1 cellular context compared by ENCODE assay signal in the genomic region with DNA sequence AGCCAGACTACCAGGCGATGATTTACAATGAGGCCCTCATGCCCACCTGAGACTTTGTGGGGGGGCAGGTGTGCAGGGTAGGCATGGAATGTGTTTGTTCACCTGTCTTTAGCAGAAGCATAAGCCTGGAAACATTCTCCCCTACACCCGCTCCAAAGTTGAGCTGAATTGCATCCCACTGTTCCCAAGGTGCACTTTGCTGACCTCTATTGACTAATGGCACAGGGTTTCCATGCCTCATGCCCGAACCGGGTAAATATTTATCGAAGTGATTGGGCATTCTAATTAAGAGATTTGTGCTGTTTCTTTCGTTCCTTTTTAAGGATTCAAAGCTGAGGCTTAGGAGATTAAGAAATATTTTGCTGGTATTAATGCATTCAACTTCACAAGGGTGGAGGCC.
TF ChIP-seq lines count a peak whose summit lies in the region.

No MANE protein-coding gene starts in this region.

TF ChIP-seq in H1, 55 proteins besides CTCF, POLR2A, EP300 and RAD21:
- TF ChIP-seq, protein P1, sequence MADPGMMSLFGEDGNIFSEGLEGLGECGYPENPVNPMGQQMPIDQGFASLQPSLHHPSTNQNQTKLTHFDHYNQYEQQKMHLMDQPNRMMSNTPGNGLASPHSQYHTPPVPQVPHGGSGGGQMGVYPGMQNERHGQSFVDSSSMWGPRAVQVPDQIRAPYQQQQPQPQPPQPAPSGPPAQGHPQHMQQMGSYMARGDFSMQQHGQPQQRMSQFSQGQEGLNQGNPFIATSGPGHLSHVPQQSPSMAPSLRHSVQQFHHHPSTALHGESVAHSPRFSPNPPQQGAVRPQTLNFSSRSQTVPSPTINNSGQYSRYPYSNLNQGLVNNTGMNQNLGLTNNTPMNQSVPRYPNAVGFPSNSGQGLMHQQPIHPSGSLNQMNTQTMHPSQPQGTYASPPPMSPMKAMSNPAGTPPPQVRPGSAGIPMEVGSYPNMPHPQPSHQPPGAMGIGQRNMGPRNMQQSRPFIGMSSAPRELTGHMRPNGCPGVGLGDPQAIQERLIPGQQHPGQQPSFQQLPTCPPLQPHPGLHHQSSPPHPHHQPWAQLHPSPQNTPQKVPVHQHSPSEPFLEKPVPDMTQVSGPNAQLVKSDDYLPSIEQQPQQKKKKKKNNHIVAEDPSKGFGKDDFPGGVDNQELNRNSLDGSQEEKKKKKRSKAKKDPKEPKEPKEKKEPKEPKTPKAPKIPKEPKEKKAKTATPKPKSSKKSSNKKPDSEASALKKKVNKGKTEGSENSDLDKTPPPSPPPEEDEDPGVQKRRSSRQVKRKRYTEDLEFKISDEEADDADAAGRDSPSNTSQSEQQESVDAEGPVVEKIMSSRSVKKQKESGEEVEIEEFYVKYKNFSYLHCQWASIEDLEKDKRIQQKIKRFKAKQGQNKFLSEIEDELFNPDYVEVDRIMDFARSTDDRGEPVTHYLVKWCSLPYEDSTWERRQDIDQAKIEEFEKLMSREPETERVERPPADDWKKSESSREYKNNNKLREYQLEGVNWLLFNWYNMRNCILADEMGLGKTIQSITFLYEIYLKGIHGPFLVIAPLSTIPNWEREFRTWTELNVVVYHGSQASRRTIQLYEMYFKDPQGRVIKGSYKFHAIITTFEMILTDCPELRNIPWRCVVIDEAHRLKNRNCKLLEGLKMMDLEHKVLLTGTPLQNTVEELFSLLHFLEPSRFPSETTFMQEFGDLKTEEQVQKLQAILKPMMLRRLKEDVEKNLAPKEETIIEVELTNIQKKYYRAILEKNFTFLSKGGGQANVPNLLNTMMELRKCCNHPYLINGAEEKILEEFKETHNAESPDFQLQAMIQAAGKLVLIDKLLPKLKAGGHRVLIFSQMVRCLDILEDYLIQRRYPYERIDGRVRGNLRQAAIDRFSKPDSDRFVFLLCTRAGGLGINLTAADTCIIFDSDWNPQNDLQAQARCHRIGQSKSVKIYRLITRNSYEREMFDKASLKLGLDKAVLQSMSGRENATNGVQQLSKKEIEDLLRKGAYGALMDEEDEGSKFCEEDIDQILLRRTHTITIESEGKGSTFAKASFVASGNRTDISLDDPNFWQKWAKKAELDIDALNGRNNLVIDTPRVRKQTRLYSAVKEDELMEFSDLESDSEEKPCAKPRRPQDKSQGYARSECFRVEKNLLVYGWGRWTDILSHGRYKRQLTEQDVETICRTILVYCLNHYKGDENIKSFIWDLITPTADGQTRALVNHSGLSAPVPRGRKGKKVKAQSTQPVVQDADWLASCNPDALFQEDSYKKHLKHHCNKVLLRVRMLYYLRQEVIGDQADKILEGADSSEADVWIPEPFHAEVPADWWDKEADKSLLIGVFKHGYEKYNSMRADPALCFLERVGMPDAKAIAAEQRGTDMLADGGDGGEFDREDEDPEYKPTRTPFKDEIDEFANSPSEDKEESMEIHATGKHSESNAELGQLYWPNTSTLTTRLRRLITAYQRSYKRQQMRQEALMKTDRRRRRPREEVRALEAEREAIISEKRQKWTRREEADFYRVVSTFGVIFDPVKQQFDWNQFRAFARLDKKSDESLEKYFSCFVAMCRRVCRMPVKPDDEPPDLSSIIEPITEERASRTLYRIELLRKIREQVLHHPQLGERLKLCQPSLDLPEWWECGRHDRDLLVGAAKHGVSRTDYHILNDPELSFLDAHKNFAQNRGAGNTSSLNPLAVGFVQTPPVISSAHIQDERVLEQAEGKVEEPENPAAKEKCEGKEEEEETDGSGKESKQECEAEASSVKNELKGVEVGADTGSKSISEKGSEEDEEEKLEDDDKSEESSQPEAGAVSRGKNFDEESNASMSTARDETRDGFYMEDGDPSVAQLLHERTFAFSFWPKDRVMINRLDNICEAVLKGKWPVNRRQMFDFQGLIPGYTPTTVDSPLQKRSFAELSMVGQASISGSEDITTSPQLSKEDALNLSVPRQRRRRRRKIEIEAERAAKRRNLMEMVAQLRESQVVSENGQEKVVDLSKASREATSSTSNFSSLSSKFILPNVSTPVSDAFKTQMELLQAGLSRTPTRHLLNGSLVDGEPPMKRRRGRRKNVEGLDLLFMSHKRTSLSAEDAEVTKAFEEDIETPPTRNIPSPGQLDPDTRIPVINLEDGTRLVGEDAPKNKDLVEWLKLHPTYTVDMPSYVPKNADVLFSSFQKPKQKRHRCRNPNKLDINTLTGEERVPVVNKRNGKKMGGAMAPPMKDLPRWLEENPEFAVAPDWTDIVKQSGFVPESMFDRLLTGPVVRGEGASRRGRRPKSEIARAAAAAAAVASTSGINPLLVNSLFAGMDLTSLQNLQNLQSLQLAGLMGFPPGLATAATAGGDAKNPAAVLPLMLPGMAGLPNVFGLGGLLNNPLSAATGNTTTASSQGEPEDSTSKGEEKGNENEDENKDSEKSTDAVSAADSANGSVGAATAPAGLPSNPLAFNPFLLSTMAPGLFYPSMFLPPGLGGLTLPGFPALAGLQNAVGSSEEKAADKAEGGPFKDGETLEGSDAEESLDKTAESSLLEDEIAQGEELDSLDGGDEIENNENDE (IDR thresholded peaks at IDR 0.05; ENCODE audit: insufficient replicate concordance, low read length): no peak
- TF ChIP-seq YY1 (IDR thresholded peaks at IDR 0.05; ENCODE audit: low read depth, low read length): no peak
- no peak for TF ChIP-seq SRF (IDR thresholded peaks at IDR 0.05; ENCODE audit: low read depth, low read length)
